In genomic region chr5:73565969-73566547, GRCh38 we compare ENCODE assay signal across 8 cellular contexts.
DNase-seq lines count a peak whose midpoint lies in the region; ATAC-seq and TF ChIP-seq lines count a peak whose summit lies in the region.

No MANE protein-coding gene starts in this region.

- ATAC-seq in GM18861 (IDR thresholded peaks at IDR 0.05; ENCODE audit: unreplicated experiment) (peak; percentile 0), HG02852 (IDR thresholded peaks at IDR 0.05; ENCODE audit: unreplicated experiment) (no peak), HG02623 (IDR thresholded peaks at IDR 0.05; ENCODE audit: unreplicated experiment) (no peak)

- intact Hi-C loops in dendritic cell treated with granulocyte-macrophage colony-stimulating factor and Interleukin-4, amounts not matched to agents 40 ng/mL and 50 ng/mL, for 4 days (cut with micrococcal nuclease), result loop anchor here (1.0 to 5.0 kb wide), 2 partner anchors 68 to 1201 kb away; partner anchors contain the start of genes BTF3, GFM2 and NSA2

- peak overlapping the region; percentile 97 for H3K4me2 ChIP-seq in KMS-11

- peaks cover 50% of the 10 kb centered on the region for H3K79me2 ChIP-seq in KMS-11 (ENCODE audit: insufficient read depth, low read depth)

- no peak for TF ChIP-seq CTCF in KMS-11 (conservative IDR thresholded peaks at IDR 0.05; ENCODE audit: low read depth, low read length)

- H3K27ac ChIP-seq in KMS-11, result peak overlapping the region; percentile 65

- H3K36me3 ChIP-seq in KMS-11 (ENCODE audit: insufficient read depth), result no peaks in the 10 kb centered on the region; the same call in 1 of the 2 replicates
- H3K36me3 ChIP-seq in neuron (ENCODE audit: insufficient read depth, low read length), result peaks cover 22% of the 10 kb centered on the region

- H2AFZ ChIP-seq in KMS-11 (ENCODE audit: low read depth), result peak overlapping the region; percentile 62
- H2AFZ ChIP-seq in neuron (ENCODE audit: low read depth, low read length), result peak overlapping the region; percentile 88

- H3K4me1 ChIP-seq in KMS-11 (ENCODE audit: low read depth, poor library complexity, severe bottlenecking) (peaks cover 34% of the 10 kb centered on the region), neuron (ENCODE audit: insufficient read depth, low read length) (peaks cover 23% of the 10 kb centered on the region)

- no peaks in the 10 kb centered on the region for H3K27me3 ChIP-seq in KMS-11 (ENCODE audit: insufficient read depth, low read depth)
- no peaks in the 10 kb centered on the region for H3K27me3 ChIP-seq in neuron (ENCODE audit: insufficient read depth, low read length)

- H3K9me3 ChIP-seq in neuron (ENCODE audit: low read length), result no peaks in the 10 kb centered on the region

- DNase-seq in activated effector memory CD4-positive, alpha-beta T cell treated with anti-CD3 and anti-CD28 coated beads, Interleukin-2, amount 50 U/mL, for 16 hours, result no peak
- DNase-seq in HuH-7.5 (ENCODE audit: low spot score), result no peak

- H3K36me3 Mint-ChIP-seq in dendritic cell treated with granulocyte-macrophage colony-stimulating factor and Interleukin-4, amounts not matched to agents 40 ng/mL and 50 ng/mL, for 4 days (ENCODE audit: low read depth), result peaks cover 49% of the 10 kb centered on the region

- no peaks in the 10 kb centered on the region for H3K9me3 Mint-ChIP-seq in dendritic cell treated with granulocyte-macrophage colony-stimulating factor and Interleukin-4, amounts not matched to agents 40 ng/mL and 50 ng/mL, for 4 days

- peak overlapping the region; percentile 40 for H3K4me3 ChIP-seq in KMS-11 (IDR thresholded peaks at IDR 0.05; ENCODE audit: insufficient read depth, low read depth, low read length)
- H3K4me3 ChIP-seq in neuron (ENCODE audit: low read length), result peak overlapping the region; percentile 91

- H3K4me3 Mint-ChIP-seq in dendritic cell treated with granulocyte-macrophage colony-stimulating factor and Interleukin-4, amounts not matched to agents 40 ng/mL and 50 ng/mL, for 4 days, result peak overlapping the region; percentile 95

- H4K20me1 ChIP-seq in KMS-11 (ENCODE audit: insufficient read depth), result no peaks in the 10 kb centered on the region

- peak overlapping the region; percentile 96 for H3K27ac Mint-ChIP-seq in dendritic cell treated with granulocyte-macrophage colony-stimulating factor and Interleukin-4, amounts not matched to agents 40 ng/mL and 50 ng/mL, for 4 days

- H3K9ac ChIP-seq in KMS-11, result peak overlapping the region; percentile 86

- peaks cover 16% of the 10 kb centered on the region for H3K4me1 Mint-ChIP-seq in dendritic cell treated with granulocyte-macrophage colony-stimulating factor and Interleukin-4, amounts not matched to agents 40 ng/mL and 50 ng/mL, for 4 days (ENCODE audit: low read depth)

- H3K27me3 Mint-ChIP-seq in dendritic cell treated with granulocyte-macrophage colony-stimulating factor and Interleukin-4, amounts not matched to agents 40 ng/mL and 50 ng/mL, for 4 days, result no peaks in the 10 kb centered on the region
